9 cellular contexts compared by ENCODE assay signal in the genomic region with DNA sequence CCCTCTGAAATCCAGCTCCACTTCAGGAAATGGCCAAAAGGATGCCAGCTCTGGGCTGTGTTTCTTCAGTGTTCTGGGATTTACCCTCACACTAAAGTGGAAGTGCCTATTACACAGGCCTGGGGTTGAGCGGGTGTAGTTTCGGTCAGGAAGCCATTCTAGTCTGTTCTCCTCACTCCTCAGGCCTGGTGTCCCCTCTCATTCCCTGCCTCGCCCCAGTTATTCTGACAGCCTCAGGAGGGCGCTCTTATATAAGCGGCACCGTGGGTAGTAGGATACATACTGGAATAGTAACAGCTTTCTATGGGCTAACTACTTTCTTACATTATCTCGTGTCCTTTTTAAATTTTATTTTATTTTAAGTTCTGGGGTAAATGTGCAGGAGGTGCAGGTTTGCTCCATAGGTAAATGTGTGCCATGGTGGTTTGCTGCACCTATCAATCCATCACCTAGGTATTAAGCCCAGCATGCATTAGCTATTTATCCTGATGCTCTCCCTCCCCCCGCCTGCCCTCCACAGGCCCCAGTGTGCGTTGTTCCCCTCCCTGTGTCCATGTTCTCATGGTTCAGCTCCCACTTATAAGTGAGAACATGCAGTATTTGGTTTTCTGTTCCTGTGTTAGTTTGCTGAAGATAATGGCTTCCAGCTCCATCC. TPM values are rescaled to one million over a fixed set of nuclear protein-coding genes. Genes with fewer than 3 reads are reported as not detected.
DNase-seq lines count a peak whose midpoint lies in the region; ATAC-seq and TF ChIP-seq lines count a peak whose summit lies in the region.
"Had no signal": no experiment of that assay in that cellular context is flagged by ENCODE, and none has a peak within 500 bp of the region (broad histone marks: within the 10 kb centered on the region; RNA-seq: fewer than 3 reads in every experiment).

No MANE protein-coding gene starts in this region.

- H3K4me3 ChIP-seq in AG10803 (ENCODE audit: low read length) (no peak overlapping the region), HAP-1 (no peak overlapping the region), heart right ventricle (no peak overlapping the region)
- H3K4me3 ChIP-seq: lower lobe of right lung had no signal

- peak; percentile 20 for DNase-seq in AG10803 (ENCODE audit: low read depth)
- DNase-seq in HAP-1 (ENCODE audit: low spot score in 2 of 2) = peak; percentile 40 to 61
- peak; percentile 13 for DNase-seq in RPMI8226
- no peak for DNase-seq in heart right ventricle
- no peak for DNase-seq in activated T-cell treated with anti-CD3 and anti-CD28 coated beads, Interleukin-2, amount 50 U/mL, for 1 hour
- no peak for DNase-seq in SHP77 (lab: John Stamatoyannopoulos, UW)
- DNase-seq in DMS79 treated with DMSO at 0.1 percent for 48 hours (lab: John Stamatoyannopoulos, UW) = no peak
- DNase-seq: lower lobe of right lung had no signal

- H3K9me3 ChIP-seq in HAP-1 (no peaks in the 10 kb centered on the region), heart right ventricle (no peaks in the 10 kb centered on the region)
- H3K9me3 ChIP-seq: lower lobe of right lung had no signal

- intact Hi-C loops in heart right ventricle (cut with DNase I) = no loop called here

- ATAC-seq in heart right ventricle = peak in 6 of 8 donors; percentile 28 to 73 (median 55)
- ATAC-seq in GM19455 (IDR thresholded peaks at IDR 0.05; ENCODE audit: unreplicated experiment) = no peak

- in situ Hi-C loops in HAP-1 (cut with MboI; ENCODE audit: low sequenced_read_pairs) = no loop called here

- peak; percentile 44 for TF ChIP-seq CTCF in AG10803 (conservative IDR thresholded peaks at IDR 0.05; ENCODE audit: low read length)
- TF ChIP-seq CTCF in heart right ventricle (IDR thresholded peaks at IDR 0.05) = peak in 5 of 9 donors; percentile 26 to 54 (median 45)

- H3K4me1 ChIP-seq in HAP-1 = no peaks in the 10 kb centered on the region
- peaks cover 0 to 29% (median 0%) of the 10 kb centered on the region in 9 donors for H3K4me1 ChIP-seq in heart right ventricle

- WGBS in heart right ventricle, 2 donors = 43 to 46% methylated on average over 9 of the region's 9 CpGs

- H3K36me3 ChIP-seq in HAP-1 (replicated peaks) (no peaks in the 10 kb centered on the region), heart right ventricle (no peaks in the 10 kb centered on the region)
- H3K36me3 ChIP-seq: lower lobe of right lung had no signal

- H3K27me3 ChIP-seq in HAP-1 (ENCODE audit: low read depth) (peaks cover 7% of the 10 kb centered on the region; the same call in 1 of the 2 replicates), heart right ventricle (peaks cover 0 to 1% (median 0%) of the 10 kb centered on the region in 7 donors)

- H3K27ac ChIP-seq in heart right ventricle = no peak overlapping the region
- H3K27ac ChIP-seq: lower lobe of right lung had no signal

RNA-seq across cellular contexts. Expression of gene LGI1, which starts 12.2 kb away (rescaled TPM):
- total RNA-seq in heart right ventricle = under 1 TPM in 5 of 10 donors, not detected in 5; 0.38 to 0.68 (median 0.45) TPM
- under 1 TPM in 1 of 2 donors, not detected in 1; 0.03 TPM for polyA plus RNA-seq in heart right ventricle
- total RNA-seq: lower lobe of right lung had no signal

RNA-seq across cellular contexts. Expression of gene FRA10AC1, which starts 43.1 kb away (rescaled TPM):
- 10 to 100 TPM in 7 of 10 donors, 1 to 10 TPM in 3; 7.7 to 24.5 (median 15.5) TPM for total RNA-seq in heart right ventricle
- polyA plus RNA-seq in heart right ventricle = 10 to 100 TPM in 1 of 2 donors, 1 to 10 TPM in 1; 8.2 to 23.7 TPM

Comparison
In these comparisons a context has a peak if more than half of its experiments do, and no peak if none do; other contexts are left out.
1. DNase-seq: peak in AG10803 (single experiment), HAP-1 (2 of 2) and RPMI8226 (single experiment); none in heart right ventricle (0 of 2), activated T-cell treated with anti-CD3 and anti-CD28 coated beads, Interleukin-2, amount 50 U/mL, for 1 hour (single experiment), SHP77 (0 of 2) and DMS79 treated with DMSO at 0.1 percent for 48 hours (single experiment).